Comparison of ENCODE assay signal across 2 cellular contexts in the genomic region with DNA sequence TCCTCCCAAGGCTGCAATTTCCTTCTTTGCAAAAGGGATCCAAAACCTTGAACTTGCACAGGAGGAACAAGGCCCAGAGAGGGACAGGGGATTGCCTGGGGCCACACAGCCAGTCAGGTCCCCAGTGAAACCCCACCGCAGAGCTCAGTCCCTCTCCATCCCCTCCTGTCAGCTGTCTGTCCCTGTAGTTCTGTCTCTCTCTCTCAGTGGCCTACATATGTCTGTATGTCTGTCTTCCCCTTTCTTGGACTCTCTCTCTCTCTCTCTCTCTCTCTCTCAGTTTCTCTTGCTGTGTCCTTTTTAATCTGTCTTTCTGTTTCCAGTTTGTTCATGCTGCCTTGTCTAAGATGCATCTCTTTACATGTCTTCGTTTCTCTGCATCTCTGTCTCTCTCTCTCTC.
TF ChIP-seq lines count a peak whose summit lies in the region.

No MANE protein-coding gene starts in this region.

TF ChIP-seq in HepG2, 621 proteins besides CTCF, POLR2A, EP300 and RAD21:
- TF ChIP-seq ZNF136 (CRISPR knock-in tag; IDR thresholded peaks at IDR 0.05; ENCODE audit: low read depth) (no peak), SRSF9 (IDR thresholded peaks at IDR 0.05; ENCODE audit: borderline replicate concordance, insufficient read depth, low read depth, low read length, poor library complexity, severe bottlenecking) (no peak), ZNF768 (CRISPR knock-in tag; IDR thresholded peaks at IDR 0.05) (peak; percentile 95), NKX3-1 (CRISPR knock-in tag; IDR thresholded peaks at IDR 0.05) (no peak)
- TF ChIP-seq, protein P1, sequence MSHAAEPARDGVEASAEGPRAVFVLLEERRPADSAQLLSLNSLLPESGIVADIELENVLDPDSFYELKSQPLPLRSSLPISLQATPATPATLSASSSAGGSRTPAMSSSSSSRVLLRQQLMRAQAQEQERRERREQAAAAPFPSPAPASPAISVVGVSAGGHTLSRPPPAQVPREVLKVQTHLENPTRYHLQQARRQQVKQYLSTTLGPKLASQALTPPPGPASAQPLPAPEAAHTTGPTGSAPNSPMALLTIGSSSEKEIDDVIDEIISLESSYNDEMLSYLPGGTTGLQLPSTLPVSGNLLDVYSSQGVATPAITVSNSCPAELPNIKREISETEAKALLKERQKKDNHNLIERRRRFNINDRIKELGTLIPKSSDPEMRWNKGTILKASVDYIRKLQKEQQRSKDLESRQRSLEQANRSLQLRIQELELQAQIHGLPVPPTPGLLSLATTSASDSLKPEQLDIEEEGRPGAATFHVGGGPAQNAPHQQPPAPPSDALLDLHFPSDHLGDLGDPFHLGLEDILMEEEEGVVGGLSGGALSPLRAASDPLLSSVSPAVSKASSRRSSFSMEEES (CRISPR knock-in tag; IDR thresholded peaks at IDR 0.05), result no peak

TF ChIP-seq in GM12878, 131 proteins besides CTCF, POLR2A, EP300 and RAD21:
- no peak for TF ChIP-seq NFIC (IDR thresholded peaks at IDR 0.05; ENCODE audit: low read depth, low read length)
- TF ChIP-seq SMAD5 (IDR thresholded peaks at IDR 0.05; ENCODE audit: low read depth), result no peak
- TF ChIP-seq SPI1 (IDR thresholded peaks at IDR 0.05; ENCODE audit: borderline replicate concordance, insufficient read depth, low read depth, low read length), result peak; percentile 7; the same call in 1 of the 2 replicates
- no peak for TF ChIP-seq GABPA (IDR thresholded peaks at IDR 0.05; ENCODE audit: low read depth)
- TF ChIP-seq RUNX3 (IDR thresholded peaks at IDR 0.05; ENCODE audit: low read length), result peak; percentile 36; the same call in 1 of the 2 replicates
- TF ChIP-seq SMARCA5 (IDR thresholded peaks at IDR 0.05), result peak; percentile 37; the same call in 1 of the 2 replicates
- TF ChIP-seq ZZZ3 (IDR thresholded peaks at IDR 0.05; ENCODE audit: control insufficient read depth, insufficient read length, low read depth), result peak; percentile 65
